ENCODE assay signal across 26 cellular contexts in the genomic region with DNA sequence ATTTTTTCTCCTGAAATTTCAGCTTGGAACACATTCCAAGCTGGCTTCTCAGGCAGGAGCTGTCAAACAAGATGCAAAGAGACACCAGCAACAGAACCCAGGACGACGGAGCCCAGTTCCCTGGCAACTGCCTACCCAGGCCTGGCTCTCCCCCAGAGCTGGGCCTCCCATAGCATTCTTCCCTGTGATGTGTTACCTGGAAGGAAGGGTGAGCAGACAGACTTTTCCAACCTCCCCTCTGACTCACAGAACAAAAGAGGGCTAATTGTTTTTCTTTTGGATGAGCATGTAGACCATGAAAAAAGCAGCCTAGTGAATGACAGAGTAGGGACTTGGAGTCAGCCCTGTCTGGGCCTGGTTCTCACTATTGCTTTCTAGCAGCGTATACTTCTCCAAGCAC. TPM values are rescaled to one million over a fixed set of nuclear protein-coding genes. Genes with fewer than 3 reads are reported as not detected.
DNase-seq lines count a peak whose midpoint lies in the region; ATAC-seq and TF ChIP-seq lines count a peak whose summit lies in the region.
"Had no signal": no experiment of that assay in that cellular context is flagged by ENCODE, and none has a peak within 500 bp of the region (broad histone marks: within the 10 kb centered on the region; RNA-seq: fewer than 3 reads in every experiment).

No MANE protein-coding gene starts in this region.

- no peak overlapping the region for H3K9ac ChIP-seq in mammary epithelial cell (ENCODE audit: insufficient read depth, low read length)

- 31% methylated on average over 3 of the region's 3 CpGs for WGBS in mammary epithelial cell (ENCODE audit: low coverage, missing lambda C conversion rate)

- DNase-seq in M059J (ENCODE audit: low read depth): peak; percentile 44
- peak; percentile 80 for DNase-seq in mammary epithelial cell
- DNase-seq in left lung: no peak
- DNase-seq in middle frontal gyrus (ENCODE audit: extremely low spot score, low spot score): no peak
- DNase-seq in AG08395 (ENCODE audit: low spot score): no peak
- DNase-seq in DMS153 treated with DMSO at 0.1 percent for 48 hours (lab: John Stamatoyannopoulos, UW; ENCODE audit: unreplicated experiment): no peak
- DNase-seq: activated CD4-positive, alpha-beta T cell treated with anti-CD3 and anti-CD28 coated beads for 1 hour; activated naive CD4-positive, alpha-beta T cell treated with anti-CD3 and anti-CD28 coated beads, Interleukin-2, amount 10 ng/mL, durations not matched to agents 7 days and 5 days; activated T-cell treated with anti-CD3 and anti-CD28 coated beads, Interleukin-2, amount 50 U/mL, for 72 hours; anterior cingulate cortex; BE2C; DND-41; dorsolateral prefrontal cortex; erythroblast; foreskin fibroblast; hippocampal formation; MG63; natural killer cell; NCI-H2107; posterior cingulate gyrus; stimulated activated CD8-positive, alpha-beta memory T cell treated with anti-CD3 and anti-CD28 coated beads, Interleukin-4, amount 100 ng/mL, for 48 hours; SW 1271; upper lobe of left lung had no signal

- no peaks in the 10 kb centered on the region for H4K20me1 ChIP-seq in mammary epithelial cell (ENCODE audit: insufficient read depth, low read length)

- H3K4me1 ChIP-seq in ACC112 (ENCODE audit: control insufficient read depth, insufficient read depth, low read length, unreplicated experiment) (peaks cover 14% of the 10 kb centered on the region), mammary epithelial cell (ENCODE audit: insufficient read depth, low read length) (peaks cover 37% of the 10 kb centered on the region), left lung (no peaks in the 10 kb centered on the region)
- H3K4me1 ChIP-seq: BE2C had no signal

- TF ChIP-seq CTCF in mammary epithelial cell (conservative IDR thresholded peaks at IDR 0.05 in 1 of 2, IDR thresholded peaks at IDR 0.05 in 1 of 2; ENCODE audit: extremely low read depth in 1 of 2, insufficient read depth in 1 of 2, low read depth in 1 of 2, low read length in 2 of 2) (no peak), left lung (IDR thresholded peaks at IDR 0.05) (no peak)

- H3K27me3 ChIP-seq in ACC112 (ENCODE audit: insufficient read depth, low read length): no peaks in the 10 kb centered on the region
- H3K27me3 ChIP-seq in mammary epithelial cell (ENCODE audit: insufficient read depth, low read length): no peaks in the 10 kb centered on the region
- H3K27me3 ChIP-seq in left lung: no peaks in the 10 kb centered on the region
- H3K27me3 ChIP-seq: BE2C, dorsolateral prefrontal cortex, MG63, upper lobe of left lung had no signal

- H3K4me2 ChIP-seq in mammary epithelial cell (ENCODE audit: insufficient read depth, low read depth, low read length): peak overlapping the region; percentile 0

- intact Hi-C loops in mammary epithelial cell (cut with micrococcal nuclease): no loop called here
- intact Hi-C loops in left lung (cut with DNase I): no loop called here

- peak overlapping the region; percentile 62 for H2AFZ ChIP-seq in ACC112 (ENCODE audit: low read length, unreplicated experiment)
- peak overlapping the region; percentile 19 for H2AFZ ChIP-seq in mammary epithelial cell (ENCODE audit: low read depth, low read length)

- BruUV-seq in mammary epithelial cell (replicated peaks; lab: Mats Ljungman, UMichigan): no TSS peak

- dilution Hi-C loops in mammary epithelial cell (cut with HindIII; ENCODE audit: low sequenced_read_pairs): loop anchor here (5.0 kb wide), 1 partner anchor 40 kb away; no protein-coding TSS in a partner anchor

- H3K36me3 ChIP-seq in ACC112 (ENCODE audit: insufficient read depth, low read length): no peaks in the 10 kb centered on the region
- H3K36me3 ChIP-seq in mammary epithelial cell (ENCODE audit: insufficient read depth, low read length): no peaks in the 10 kb centered on the region
- no peaks in the 10 kb centered on the region for H3K36me3 ChIP-seq in left lung
- H3K36me3 ChIP-seq: BE2C, MG63, upper lobe of left lung had no signal

- H3K4me3 ChIP-seq in ACC112 (ENCODE audit: low read depth, low read length) (no peak overlapping the region), mammary epithelial cell (replicated peaks in 1 of 3; ENCODE audit: insufficient read depth in 1 of 3, low read depth in 2 of 3, low read length in 3 of 3) (no peak overlapping the region), left lung (no peak overlapping the region)
- H3K4me3 ChIP-seq: dorsolateral prefrontal cortex, MG63, upper lobe of left lung had no signal

- H3K9me3 ChIP-seq in mammary epithelial cell (replicated peaks; ENCODE audit: insufficient read depth, low read length) (no peaks in the 10 kb centered on the region), left lung (no peaks in the 10 kb centered on the region)
- H3K9me3 ChIP-seq: BE2C, MG63, upper lobe of left lung had no signal

- in situ Hi-C loops in mammary epithelial cell (cut with MboI; ENCODE audit: low sequenced_read_pairs in 2 of 2): no loop called here

- CTCF ChIA-PET in mammary epithelial cell (lab: Charles Lee; ENCODE audit: low non-redundant PET): no interaction called here

- H3K79me2 ChIP-seq in ACC112 (ENCODE audit: control insufficient read depth, insufficient read depth, low read length, unreplicated experiment) (no peaks in the 10 kb centered on the region), mammary epithelial cell (ENCODE audit: insufficient read depth, low read length) (no peaks in the 10 kb centered on the region)

- H3K27ac ChIP-seq in ACC112 (ENCODE audit: low read depth, low read length): no peak overlapping the region
- H3K27ac ChIP-seq in mammary epithelial cell (ENCODE audit: insufficient read depth, low read depth, low read length): peak overlapping the region; percentile 21
- no peak overlapping the region for H3K27ac ChIP-seq in left lung
- H3K27ac ChIP-seq: dorsolateral prefrontal cortex had no signal

- ATAC-seq in left lung: peak; percentile 46
- no peak for ATAC-seq in GM21515 (IDR thresholded peaks at IDR 0.05; ENCODE audit: unreplicated experiment)
- ATAC-seq: activated T-cell treated with anti-CD3 and anti-CD28 coated beads, Interleukin-2, amount 50 U/mL, for 72 hours; natural killer cell; sciatic nerve had no signal

RNA-seq across cellular contexts. Expression of a gene that starts 55.3 kb away (rescaled TPM):
- 27.9 and 34.0 TPM in 2 replicates for total RNA-seq in M059J (2014; rRNA removed; shearing (Covaris generic))
- 10 to 100 TPM; 20.8 to 21.2 TPM for total RNA-seq in mammary epithelial cell
- polyA plus RNA-seq in mammary epithelial cell: 15.9 TPM
- polyA minus RNA-seq in mammary epithelial cell: 41.6 TPM
- 10 to 100 TPM; 21.9 to 31.6 TPM for total RNA-seq in left lung

Comparison
In these comparisons a context has a peak if more than half of its experiments do, and no peak if none do; other contexts are left out.
1. DNase-seq: peak in M059J (single experiment) and mammary epithelial cell (single experiment); none in left lung (0 of 2), middle frontal gyrus (single experiment), AG08395 (single experiment) and DMS153 treated with DMSO at 0.1 percent for 48 hours (single experiment).